Comparison of ENCODE assay signal across 8 cellular contexts in genomic region chr12:64824130-64824499, GRCh38. TPM values are rescaled to one million over a fixed set of nuclear protein-coding genes. Genes with fewer than 3 reads are reported as not detected.
DNase-seq lines count a peak whose midpoint lies in the region; ATAC-seq and TF ChIP-seq lines count a peak whose summit lies in the region.

No MANE protein-coding gene starts in this region.

- H3K4me1 Mint-ChIP-seq in activated T-cell treated with anti-CD3 and anti-CD28 coated beads, Interleukin-2, amount 50 U/mL, for 4 hours (ENCODE audit: low read depth) = peaks cover 12% of the 10 kb centered on the region
- H3K4me1 Mint-ChIP-seq in activated CD4-positive, alpha-beta memory T cell treated with anti-CD3 and anti-CD28 coated beads for 36 hours (ENCODE audit: low read depth) = peaks cover 18% of the 10 kb centered on the region

- H3K9me3 ChIP-seq in tibial artery = peaks cover 0 to 3% (median 0%) of the 10 kb centered on the region in 3 donors

- H3K36me3 ChIP-seq in kidney epithelial cell (ENCODE audit: control insufficient read depth, insufficient read depth, low read length) (no peaks in the 10 kb centered on the region), tibial artery (no peaks in the 10 kb centered on the region)

- peaks cover 24% of the 10 kb centered on the region for H3K27me3 ChIP-seq in kidney epithelial cell (ENCODE audit: control insufficient read depth, insufficient read depth, low read length)
- H3K27me3 ChIP-seq in tibial artery = peaks cover 0 to 51% of the 10 kb centered on the region in 2 donors

- POLR2A ChIA-PET in activated CD4-positive, alpha-beta memory T cell treated with anti-CD3 and anti-CD28 coated beads for 36 hours (lab: Charles Lee) = no interaction called here

- in situ Hi-C loops in GM13976 (cut with MboI; ENCODE audit: low sequenced_read_pairs, unreplicated experiment) = no loop called here

- peak overlapping the region; percentile 45 for H3K4me3 Mint-ChIP-seq in activated T-cell treated with anti-CD3 and anti-CD28 coated beads, Interleukin-2, amount 50 U/mL, for 4 hours
- peak overlapping the region; percentile 66 for H3K4me3 Mint-ChIP-seq in activated CD4-positive, alpha-beta memory T cell treated with anti-CD3 and anti-CD28 coated beads for 36 hours

- H3K27ac ChIP-seq in tibial artery = no peak overlapping the region

- peaks cover 50% of the 10 kb centered on the region for H3K27me3 Mint-ChIP-seq in activated T-cell treated with anti-CD3 and anti-CD28 coated beads, Interleukin-2, amount 50 U/mL, for 4 hours (ENCODE audit: low read depth)
- peaks cover 52% of the 10 kb centered on the region for H3K27me3 Mint-ChIP-seq in activated CD4-positive, alpha-beta memory T cell treated with anti-CD3 and anti-CD28 coated beads for 36 hours

- no peaks in the 10 kb centered on the region for H3K36me3 Mint-ChIP-seq in activated T-cell treated with anti-CD3 and anti-CD28 coated beads, Interleukin-2, amount 50 U/mL, for 4 hours (ENCODE audit: insufficient read depth)
- H3K36me3 Mint-ChIP-seq in activated CD4-positive, alpha-beta memory T cell treated with anti-CD3 and anti-CD28 coated beads for 36 hours = peaks cover 2% of the 10 kb centered on the region

- peak in 1 of 2 donors; percentile 13 for ATAC-seq in activated T-cell treated with anti-CD3 and anti-CD28 coated beads, Interleukin-2, amount 50 U/mL, for 4 hours
- ATAC-seq in HG03378 (IDR thresholded peaks at IDR 0.05; ENCODE audit: unreplicated experiment) = no peak

- H3K9me3 Mint-ChIP-seq in activated T-cell treated with anti-CD3 and anti-CD28 coated beads, Interleukin-2, amount 50 U/mL, for 4 hours = no peaks in the 10 kb centered on the region
- H3K9me3 Mint-ChIP-seq in activated CD4-positive, alpha-beta memory T cell treated with anti-CD3 and anti-CD28 coated beads for 36 hours = peaks cover 3% of the 10 kb centered on the region

- H3K4me3 ChIP-seq in kidney epithelial cell (ENCODE audit: low read depth, low read length) (peak overlapping the region; percentile 17), tibial artery (peak overlapping the region; percentile 35 to 56)

- no peak for DNase-seq in activated T-cell treated with anti-CD3 and anti-CD28 coated beads, Interleukin-2, amount 50 U/mL, for 4 hours
- DNase-seq in activated T-cell treated with anti-CD3 and anti-CD28 coated beads, Interleukin-2, amount 50 U/mL, for 1 hour = no peak
- no peak for DNase-seq in activated CD4-positive, alpha-beta memory T cell treated with anti-CD3 and anti-CD28 coated beads for 36 hours
- DNase-seq in kidney epithelial cell (ENCODE audit: low read depth) (no peak), tibial artery (no peak), GM13976 (ENCODE audit: low spot score) (no peak), GOT3 (lab: John Stamatoyannopoulos, UW) (no peak)

- no peak overlapping the region for H3K27ac Mint-ChIP-seq in activated CD4-positive, alpha-beta memory T cell treated with anti-CD3 and anti-CD28 coated beads for 36 hours

- intact Hi-C loops in activated CD4-positive, alpha-beta memory T cell treated with anti-CD3 and anti-CD28 coated beads for 36 hours (cut with micrococcal nuclease) = no loop called here
- intact Hi-C loops in tibial artery (cut with DNase I; ENCODE audit: low total_unique reads) = no loop called here

- H3K4me1 ChIP-seq in tibial artery = peaks cover 0 to 29% (median 24%) of the 10 kb centered on the region in 4 donors

- CTCF ChIA-PET in activated CD4-positive, alpha-beta memory T cell treated with anti-CD3 and anti-CD28 coated beads for 36 hours (lab: Charles Lee) = interaction anchor here (1.0 to 1.4 kb wide), 2 partner anchors 22 to 28 kb away, joined by 5 read pairs; no protein-coding TSS in a partner anchor

- TF ChIP-seq CTCF in kidney epithelial cell (IDR thresholded peaks at IDR 0.05; ENCODE audit: insufficient read depth, low read length, poor library complexity, severe bottlenecking) (no peak), tibial artery (IDR thresholded peaks at IDR 0.05) (no peak), GM13976 (IDR thresholded peaks at IDR 0.05; ENCODE audit: borderline replicate concordance, control extremely low read depth, extremely low read depth, insufficient read depth, missing control alignments) (no peak)

RNA-seq across cellular contexts. Expression of gene TBC1D30, which starts 0.3 kb away (rescaled TPM):
- total RNA-seq in activated T-cell treated with anti-CD3 and anti-CD28 coated beads, Interleukin-2, amount 50 U/mL, for 4 hours = under 1 TPM; 0.24 to 0.81 (median 0.47) TPM
- under 1 TPM in 1 of 2 experiments, not detected in 1; 0.36 TPM for total RNA-seq in activated CD4-positive, alpha-beta memory T cell treated with anti-CD3 and anti-CD28 coated beads for 36 hours
- total RNA-seq in kidney epithelial cell = 3.7 and 4.6 TPM in 2 replicates
